8 cellular contexts compared by ENCODE assay signal in the genomic region with DNA sequence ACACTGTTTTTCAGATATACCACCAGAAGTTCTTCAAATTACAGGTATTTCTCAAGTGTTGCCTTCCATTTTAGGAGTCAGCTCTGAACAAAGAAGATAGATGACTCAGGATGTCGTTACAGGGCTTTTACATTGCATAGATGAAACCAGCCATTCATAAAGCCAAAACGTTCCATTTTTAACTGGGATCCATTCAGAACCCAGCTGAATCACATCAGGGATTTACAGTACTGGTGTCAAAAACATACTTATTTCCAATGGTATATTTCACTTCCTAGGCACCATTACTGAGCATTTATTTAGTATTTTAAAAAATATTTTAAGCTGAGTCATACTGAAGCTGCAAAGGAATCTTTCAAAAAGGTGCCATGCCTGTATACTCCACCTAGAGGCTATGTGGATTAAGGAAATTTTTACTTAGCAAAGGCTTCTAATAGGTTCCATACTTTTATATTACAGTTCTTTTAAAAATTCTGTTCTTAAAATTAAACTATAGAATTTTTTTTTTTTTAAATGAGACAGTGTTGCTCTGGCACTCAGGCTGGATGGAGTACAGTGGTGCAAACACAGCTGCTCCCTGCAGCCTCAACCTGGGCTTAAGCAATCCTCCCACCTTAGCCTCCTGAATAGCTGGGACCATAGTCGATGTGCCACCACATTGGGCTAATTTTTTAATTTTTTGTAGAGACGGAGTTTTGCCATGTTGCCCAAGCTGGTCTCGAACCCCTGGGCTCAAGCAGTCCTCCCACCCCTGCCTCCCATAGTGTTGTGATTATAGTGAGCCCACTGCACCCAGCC. TPM values are rescaled to one million over a fixed set of nuclear protein-coding genes. Genes with fewer than 3 reads are reported as not detected.
A peak's percentile ranks its signal among the peaks of the same experiment; 100 is the strongest.
DNase-seq lines count a peak whose midpoint lies in the region; ATAC-seq and TF ChIP-seq lines count a peak whose summit lies in the region.

No MANE protein-coding gene starts in this region.

- H3K4me3 Mint-ChIP-seq in central memory CD8-positive, alpha-beta T cell = peak overlapping the region; percentile 91
- H3K4me3 Mint-ChIP-seq in natural killer cell treated with Interleukin-12 subunit alpha and Interleukin-12 subunit beta and Interleukin-15 and Interleukin-18, amount 100 ng/mL, for 72 hours = peak overlapping the region; percentile 86

- H3K36me3 ChIP-seq in OCI-LY7 (ENCODE audit: insufficient read depth, low read length) = peaks cover 53% of the 10 kb centered on the region

- ATAC-seq in GM18517 (IDR thresholded peaks at IDR 0.05; ENCODE audit: unreplicated experiment) (peak; percentile 36), HG03558 (IDR thresholded peaks at IDR 0.05; ENCODE audit: extremely low read depth, unreplicated experiment) (peak; percentile 20), HG02840 (IDR thresholded peaks at IDR 0.05; ENCODE audit: low FRiP score, unreplicated experiment) (no peak)
- ATAC-seq in central memory CD8-positive, alpha-beta T cell (replicated peaks; ENCODE audit: extremely low read depth, poor library complexity, severe bottlenecking) = no peak
- ATAC-seq in natural killer cell treated with Interleukin-12 subunit alpha and Interleukin-12 subunit beta and Interleukin-15 and Interleukin-18, amount 100 ng/mL, for 72 hours = no peak

- no peaks in the 10 kb centered on the region for H3K9me3 Mint-ChIP-seq in central memory CD8-positive, alpha-beta T cell
- no peaks in the 10 kb centered on the region for H3K9me3 Mint-ChIP-seq in natural killer cell treated with Interleukin-12 subunit alpha and Interleukin-12 subunit beta and Interleukin-15 and Interleukin-18, amount 100 ng/mL, for 72 hours

- H3K36me3 Mint-ChIP-seq in central memory CD8-positive, alpha-beta T cell (ENCODE audit: insufficient read depth) = peaks cover 30% of the 10 kb centered on the region
- peaks cover 19% of the 10 kb centered on the region for H3K36me3 Mint-ChIP-seq in natural killer cell treated with Interleukin-12 subunit alpha and Interleukin-12 subunit beta and Interleukin-15 and Interleukin-18, amount 100 ng/mL, for 72 hours

- no peak overlapping the region; the same call in 1 of the 2 replicates for H2AFZ ChIP-seq in OCI-LY7 (ENCODE audit: low read length)

- DNase-seq in COLO829 (ENCODE audit: low spot score) (peak; percentile 55), OCI-LY7 (ENCODE audit: low spot score) (peak; percentile 67), OCI-M2 (lab: John Stamatoyannopoulos, UW; ENCODE audit: unreplicated experiment) (no peak)
- DNase-seq in central memory CD8-positive, alpha-beta T cell (ENCODE audit: low spot score in 2 of 2) = no peak
- no peak for DNase-seq in natural killer cell treated with Interleukin-12 subunit alpha and Interleukin-12 subunit beta and Interleukin-15 and Interleukin-18, amount 100 ng/mL, for 72 hours (ENCODE audit: low spot score)

- H3K27ac ChIP-seq in OCI-LY7 (ENCODE audit: low read depth, low read length, poor library complexity, severe bottlenecking) = peak overlapping the region; percentile 89

- peak overlapping the region; percentile 76 for H3K27ac Mint-ChIP-seq in central memory CD8-positive, alpha-beta T cell (ENCODE audit: low read depth)
- H3K27ac Mint-ChIP-seq in natural killer cell treated with Interleukin-12 subunit alpha and Interleukin-12 subunit beta and Interleukin-15 and Interleukin-18, amount 100 ng/mL, for 72 hours = peak overlapping the region; percentile 91 to 93

- peak; percentile 85 for TF ChIP-seq CTCF in OCI-LY7 (conservative IDR thresholded peaks at IDR 0.05; ENCODE audit: low read length)

- peaks cover 19% of the 10 kb centered on the region; the same call in 1 of the 2 replicates for H4K20me1 ChIP-seq in OCI-LY7 (ENCODE audit: insufficient read depth, low read length)

- no peaks in the 10 kb centered on the region for H3K27me3 Mint-ChIP-seq in central memory CD8-positive, alpha-beta T cell
- no peaks in the 10 kb centered on the region for H3K27me3 Mint-ChIP-seq in natural killer cell treated with Interleukin-12 subunit alpha and Interleukin-12 subunit beta and Interleukin-15 and Interleukin-18, amount 100 ng/mL, for 72 hours

- peaks cover 55% of the 10 kb centered on the region for H3K4me1 ChIP-seq in OCI-LY7 (ENCODE audit: insufficient read depth, low read length, poor library complexity, severe bottlenecking)

- CTCF ChIA-PET in OCI-LY7 (lab: Charles Lee; ENCODE audit: unreplicated experiment) = no interaction called here

- peak overlapping the region; percentile 80 for H3K4me3 ChIP-seq in OCI-LY7 (ENCODE audit: low read depth, low read length, poor library complexity, severe bottlenecking)

- intact Hi-C loops in OCI-LY7 (cut with micrococcal nuclease; ENCODE audit: unreplicated experiment) = loop anchor here (10.0 kb wide), 1 partner anchor 548 kb away; no protein-coding TSS in a partner anchor

- H3K79me2 ChIP-seq in OCI-LY7 (ENCODE audit: insufficient read depth, low read depth, low read length) = peaks cover 85% of the 10 kb centered on the region

- POLR2A ChIA-PET in OCI-LY7 (lab: Charles Lee) = interaction anchor here (0.6 to 9.3 kb wide), 11 partner anchors 10 to 260 kb away, joined by 3 to 88 read pairs (median 4); no protein-coding TSS in a partner anchor

- peaks cover 69% of the 10 kb centered on the region for H3K4me1 Mint-ChIP-seq in central memory CD8-positive, alpha-beta T cell
- peaks cover 49 to 64% of the 10 kb centered on the region in 2 donors for H3K4me1 Mint-ChIP-seq in natural killer cell treated with Interleukin-12 subunit alpha and Interleukin-12 subunit beta and Interleukin-15 and Interleukin-18, amount 100 ng/mL, for 72 hours (ENCODE audit: low read depth in 2 of 2)

- BruUV-seq in OCI-LY7 (replicated peaks; lab: Mats Ljungman, UMichigan) = no TSS peak

- H3K9me3 ChIP-seq in OCI-LY7 (ENCODE audit: low read length) = no peaks in the 10 kb centered on the region

- H3K4me2 ChIP-seq in OCI-LY7 (ENCODE audit: low read length) = peak overlapping the region; percentile 99

- H3K9me2 ChIP-seq in OCI-LY7 (ENCODE audit: insufficient read depth, low read length) = no peaks in the 10 kb centered on the region

RNA-seq across cellular contexts. Expression of gene ASF1A, which starts 2.6 kb away (rescaled TPM):
- total RNA-seq in OCI-LY7 (2014; rRNA removed; shearing (Covaris generic)) = 19.8 and 37.3 TPM in 2 replicates
- 46.0 and 46.8 TPM in 2 replicates for total RNA-seq in OCI-LY7 (2022)
- 10 to 100 TPM; 15.9 to 36.4 TPM for total RNA-seq in natural killer cell treated with Interleukin-12 subunit alpha and Interleukin-12 subunit beta and Interleukin-15 and Interleukin-18, amount 100 ng/mL, for 72 hours

RNA-seq across cellular contexts. Expression of gene MCM9, which starts 38.4 kb away (rescaled TPM):
- total RNA-seq in OCI-LY7 (2014; rRNA removed; shearing (Covaris generic)) = 14.6 and 17.4 TPM in 2 replicates
- 18.8 and 23.2 TPM in 2 replicates for total RNA-seq in OCI-LY7 (2022)
- 10 to 100 TPM; 24.2 to 28.1 TPM for total RNA-seq in natural killer cell treated with Interleukin-12 subunit alpha and Interleukin-12 subunit beta and Interleukin-15 and Interleukin-18, amount 100 ng/mL, for 72 hours

Comparison
In these comparisons a context has a peak if more than half of its experiments do, and no peak if none do; other contexts are left out.
1. DNase-seq: peak in COLO829 (single experiment) and OCI-LY7 (single experiment); none in central memory CD8-positive, alpha-beta T cell (0 of 2), natural killer cell treated with Interleukin-12 subunit alpha and Interleukin-12 subunit beta and Interleukin-15 and Interleukin-18, amount 100 ng/mL, for 72 hours (single experiment) and OCI-M2 (single experiment).
2. ATAC-seq: peak in GM18517 (single experiment) and HG03558 (single experiment); none in central memory CD8-positive, alpha-beta T cell (single experiment), natural killer cell treated with Interleukin-12 subunit alpha and Interleukin-12 subunit beta and Interleukin-15 and Interleukin-18, amount 100 ng/mL, for 72 hours (0 of 2) and HG02840 (single experiment).